Comparison of ENCODE assay signal across 17 cellular contexts in genomic region chr4:24209891-24210290, GRCh38.
DNase-seq lines count a peak whose midpoint lies in the region; ATAC-seq and TF ChIP-seq lines count a peak whose summit lies in the region.
"Had no signal": no experiment of that assay in that cellular context is flagged by ENCODE, and none has a peak within 500 bp of the region (broad histone marks: within the 10 kb centered on the region; RNA-seq: fewer than 3 reads in every experiment).

No MANE protein-coding gene starts in this region.

- no peak overlapping the region for H2BK5ac ChIP-seq in trophoblast cell (ENCODE audit: low read depth, low read length, poor library complexity)

- no peak overlapping the region for H3K23ac ChIP-seq in trophoblast cell (ENCODE audit: low read length)

- TF ChIP-seq CTCF in chondrocyte (IDR thresholded peaks at IDR 0.05), result no peak

- no peak overlapping the region for H2AFZ ChIP-seq in trophoblast cell (ENCODE audit: insufficient read depth, low read length, poor library complexity)

- H3K4me1 Mint-ChIP-seq in chondrocyte (ENCODE audit: low read depth), result peaks cover 10% of the 10 kb centered on the region

- H2AK5ac ChIP-seq in trophoblast cell (ENCODE audit: low read length), result no peak overlapping the region

- H3K27ac Mint-ChIP-seq in chondrocyte (ENCODE audit: unreplicated experiment), result peak overlapping the region; percentile 33
- H3K27ac Mint-ChIP-seq: CD8-positive, alpha-beta T cell had no signal

- H3K9ac ChIP-seq in subcutaneous abdominal adipose tissue (ENCODE audit: low read length in 5 of 5) (no peak overlapping the region), trophoblast cell (ENCODE audit: low read length) (no peak overlapping the region)
- H3K9ac ChIP-seq: BLaER1, KMS-11 had no signal

- no peaks in the 10 kb centered on the region for H3K79me2 ChIP-seq in trophoblast cell (ENCODE audit: control insufficient read depth, insufficient read depth, low read length, poor library complexity)

- H3K27me3 Mint-ChIP-seq in chondrocyte (ENCODE audit: low read depth), result no peaks in the 10 kb centered on the region

- H3K4me2 ChIP-seq in trophoblast cell (ENCODE audit: low read length), result no peak overlapping the region
- H3K4me2 ChIP-seq: BLaER1, KMS-11 had no signal

- no peak overlapping the region for H3K4ac ChIP-seq in trophoblast cell (ENCODE audit: low read depth, low read length)

- H2BK120ac ChIP-seq in trophoblast cell (ENCODE audit: insufficient read depth, low read length, poor library complexity), result no peak overlapping the region

- no peak overlapping the region for H3K4me3 Mint-ChIP-seq in chondrocyte (ENCODE audit: unreplicated experiment)
- H3K4me3 Mint-ChIP-seq: CD8-positive, alpha-beta T cell had no signal

- H3K9me3 Mint-ChIP-seq in chondrocyte (ENCODE audit: low read depth), result no peaks in the 10 kb centered on the region
- H3K9me3 Mint-ChIP-seq: CD8-positive, alpha-beta T cell had no signal

- H4K8ac ChIP-seq in trophoblast cell (ENCODE audit: low read depth, low read length), result no peak overlapping the region

- peak; percentile 16 for DNase-seq in NOMO-1 treated with dmso at 0.1 percent for 144 hours (lab: John Stamatoyannopoulos, UW; ENCODE audit: unreplicated experiment)
- no peak for DNase-seq in NOMO-1 (lab: John Stamatoyannopoulos, UW; ENCODE audit: unreplicated experiment in 2 of 2)
- DNase-seq in chondrocyte (ENCODE audit: low spot score), result no peak
- no peak for DNase-seq in left lobe of liver (ENCODE audit: low spot score)
- no peak for DNase-seq in trophoblast cell
- DNase-seq in cerebellar nuclear complex (lab: John Stamatoyannopoulos, UW), result no peak
- DNase-seq: CD8-positive, alpha-beta T cell; NCI-H1048; NCI-H1436 treated with DMSO at 0.1 percent for 48 hours; NCI-H2081; NCI-H510A; NCI-H774 had no signal

- H4K91ac ChIP-seq in trophoblast cell (ENCODE audit: low read depth, low read length), result no peak overlapping the region

- no peak overlapping the region for H4K12ac ChIP-seq in trophoblast cell (ENCODE audit: low read depth, low read length)

- H3K4me1 ChIP-seq in subcutaneous abdominal adipose tissue (ENCODE audit: control insufficient read depth in 5 of 5, insufficient read depth in 5 of 5, low read length in 5 of 5) (peaks cover 0 to 26% (median 15%) of the 10 kb centered on the region in 5 donors), trophoblast cell (ENCODE audit: control insufficient read depth in 1 of 2, insufficient read depth in 2 of 2, low read length in 2 of 2) (no peaks in the 10 kb centered on the region)
- H3K4me1 ChIP-seq: BLaER1 had no signal

- H3K9me3 ChIP-seq in subcutaneous abdominal adipose tissue (ENCODE audit: control insufficient read depth in 5 of 5, low read length in 5 of 5), result no peaks in the 10 kb centered on the region
- no peaks in the 10 kb centered on the region for H3K9me3 ChIP-seq in trophoblast cell (ENCODE audit: insufficient read depth, low read depth, low read length)
- H3K9me3 ChIP-seq: BLaER1 had no signal

- H3K27ac ChIP-seq in subcutaneous abdominal adipose tissue (ENCODE audit: low read depth, low read length) (peak overlapping the region; percentile 95), trophoblast cell (ENCODE audit: low read depth, low read length) (no peak overlapping the region)
- H3K27ac ChIP-seq: 22Rv1, BLaER1, KMS-11 had no signal

- H3K27me3 ChIP-seq in subcutaneous abdominal adipose tissue (ENCODE audit: control insufficient read depth in 5 of 5, insufficient read depth in 4 of 5, low read length in 5 of 5) (no peaks in the 10 kb centered on the region), trophoblast cell (ENCODE audit: insufficient read depth, low read length) (no peaks in the 10 kb centered on the region)
- H3K27me3 ChIP-seq: BLaER1 had no signal

- H3K4me3 ChIP-seq in subcutaneous abdominal adipose tissue (ENCODE audit: low read depth in 1 of 5, low read length in 5 of 5) (no peak overlapping the region), trophoblast cell (ENCODE audit: low read depth, low read length) (no peak overlapping the region)
- H3K4me3 ChIP-seq: BLaER1 had no signal

- H3K18ac ChIP-seq in trophoblast cell (ENCODE audit: low read length), result no peak overlapping the region

- no peaks in the 10 kb centered on the region for H3K36me3 Mint-ChIP-seq in chondrocyte (ENCODE audit: low read depth)
- H3K36me3 Mint-ChIP-seq: CD8-positive, alpha-beta T cell had no signal

- H2BK12ac ChIP-seq in trophoblast cell (ENCODE audit: low read length), result no peak overlapping the region

- H3K36me3 ChIP-seq in subcutaneous abdominal adipose tissue (ENCODE audit: control insufficient read depth in 5 of 5, insufficient read depth in 5 of 5, low read length in 5 of 5), result no peaks in the 10 kb centered on the region
- no peaks in the 10 kb centered on the region for H3K36me3 ChIP-seq in trophoblast cell (ENCODE audit: control insufficient read depth in 1 of 2, insufficient read depth in 2 of 2, low read length in 2 of 2)
- H3K36me3 ChIP-seq: BLaER1 had no signal

- H3K14ac ChIP-seq in trophoblast cell (ENCODE audit: low read length), result no peak overlapping the region

- ATAC-seq in left lobe of liver (peak; percentile 12), GM18520 (IDR thresholded peaks at IDR 0.05; ENCODE audit: unreplicated experiment) (no peak)
- ATAC-seq: CD8-positive, alpha-beta T cell had no signal

- no peaks in the 10 kb centered on the region for H3K79me1 ChIP-seq in trophoblast cell (ENCODE audit: low read length)

- WGBS in trophoblast cell (ENCODE audit: extremely low coverage, insufficient coverage, insufficient read length), result no CpG with 5 or more reads among the region's 1 CpG
